ENCODE assay signal across 8 cellular contexts in the genomic region with DNA sequence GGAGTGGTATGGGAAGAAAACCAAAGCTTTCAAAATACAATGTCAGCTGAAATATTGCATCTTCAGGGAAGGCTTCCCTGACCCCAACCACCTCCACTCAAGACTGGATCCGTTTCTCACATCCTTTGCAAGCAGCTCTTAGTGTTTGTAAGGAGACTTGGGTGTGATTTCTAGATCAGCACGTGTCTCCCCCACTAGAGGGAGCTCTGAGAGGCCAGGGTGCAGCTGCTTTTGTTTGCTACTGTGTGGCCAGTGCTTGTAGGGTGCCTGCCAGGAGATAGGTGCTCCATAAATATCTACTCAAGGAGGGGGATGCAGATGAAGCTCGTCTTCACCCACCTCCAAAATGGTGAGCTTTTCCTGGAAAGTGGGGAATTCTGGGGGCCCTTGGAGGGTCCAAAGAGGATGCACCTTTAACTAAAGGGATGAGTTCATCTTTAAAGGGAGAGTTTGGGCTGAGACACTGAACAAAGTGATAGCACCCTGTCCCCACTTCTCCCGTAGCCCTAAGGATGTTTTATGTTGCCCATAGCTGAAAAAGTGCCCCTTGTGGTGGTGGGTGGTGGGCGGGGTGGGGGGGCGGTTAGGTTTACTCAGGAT. TPM values are rescaled to one million over a fixed set of nuclear protein-coding genes. Genes with fewer than 3 reads are reported as not detected.
A peak's percentile ranks its signal among the peaks of the same experiment; 100 is the strongest.
DNase-seq lines count a peak whose midpoint lies in the region; ATAC-seq and TF ChIP-seq lines count a peak whose summit lies in the region.

No MANE protein-coding gene starts in this region.

- H3K4me3 Mint-ChIP-seq in H9, result no peak overlapping the region
- no peak overlapping the region for H3K4me3 Mint-ChIP-seq in brain
- H3K4me3 Mint-ChIP-seq in stimulated activated naive CD8-positive, alpha-beta T cell treated with anti-CD3 and anti-CD28 coated beads, Interleukin-15, amount 100 ng/mL, for 72 hours, result no peak overlapping the region

- H3K79me2 ChIP-seq in H9 (ENCODE audit: insufficient read depth, low read length), result no peaks in the 10 kb centered on the region

- peaks cover 4% of the 10 kb centered on the region for H3K27me3 Mint-ChIP-seq in H9 (ENCODE audit: low read depth)
- H3K27me3 Mint-ChIP-seq in brain, result peaks cover 17% of the 10 kb centered on the region
- H3K27me3 Mint-ChIP-seq in stimulated activated naive CD8-positive, alpha-beta T cell treated with anti-CD3 and anti-CD28 coated beads, Interleukin-15, amount 100 ng/mL, for 72 hours, result no peaks in the 10 kb centered on the region

- H4K20me1 ChIP-seq in H9 (ENCODE audit: control insufficient read depth, insufficient read depth, insufficient read length), result no peaks in the 10 kb centered on the region

- H3K18ac ChIP-seq in H9 (ENCODE audit: insufficient read length, low read depth, low read length), result no peak overlapping the region

- no peak overlapping the region for H4K5ac ChIP-seq in H9 (ENCODE audit: insufficient read length, low read depth, low read length)

- H3K4me1 Mint-ChIP-seq in H9, result peaks cover 14 to 15% of the 10 kb centered on the region in 2 experiments
- H3K4me1 Mint-ChIP-seq in brain, result peaks cover 25% of the 10 kb centered on the region
- H3K4me1 Mint-ChIP-seq in stimulated activated naive CD8-positive, alpha-beta T cell treated with anti-CD3 and anti-CD28 coated beads, Interleukin-15, amount 100 ng/mL, for 72 hours, result no peaks in the 10 kb centered on the region

- no peak overlapping the region for H3K4ac ChIP-seq in H9 (ENCODE audit: low read depth, low read length)

- H3T11ph ChIP-seq in H9 (ENCODE audit: low read length), result no peak overlapping the region

- H2BK12ac ChIP-seq in H9 (ENCODE audit: insufficient read length, low read depth, low read length), result no peak overlapping the region

- no peaks in the 10 kb centered on the region for H3K27me3 ChIP-seq in H9 (ENCODE audit: insufficient read depth, low read length)
- no peaks in the 10 kb centered on the region; the same call in 1 of the 2 replicates for H3K27me3 ChIP-seq in Panc1 (ENCODE audit: control insufficient read depth, insufficient read depth, low read length)
- no peaks in the 10 kb centered on the region for H3K27me3 ChIP-seq in thyroid gland

- peak; percentile 81 for DNase-seq in COLO829 (ENCODE audit: low spot score)
- peak; percentile 76 for DNase-seq in H9
- peak; percentile 25 for DNase-seq in Panc1 (ENCODE audit: low read depth, low spot score)
- peak; percentile 40 for DNase-seq in left kidney (ENCODE audit: low read depth, low spot score)
- peak; percentile 21 to 27 for DNase-seq in stimulated activated naive CD8-positive, alpha-beta T cell treated with anti-CD3 and anti-CD28 coated beads, Interleukin-15, amount 100 ng/mL, for 72 hours
- no peak for DNase-seq in thyroid gland

- no peak overlapping the region for H2BK15ac ChIP-seq in H9 (ENCODE audit: low read depth, low read length)

- H3K36me3 ChIP-seq in Panc1 (ENCODE audit: control insufficient read depth, insufficient read depth, low read length) (no peaks in the 10 kb centered on the region), thyroid gland (no peaks in the 10 kb centered on the region)

- no peak overlapping the region for H2BK20ac ChIP-seq in H9 (ENCODE audit: low read depth, low read length, poor library complexity, severe bottlenecking)

- H3K23ac ChIP-seq in H9 (ENCODE audit: insufficient read length, low read depth, low read length), result no peak overlapping the region

- no peak overlapping the region for H4K91ac ChIP-seq in H9 (ENCODE audit: insufficient read length, low read depth, low read length)

- H3K9me3 Mint-ChIP-seq in H9 (no peaks in the 10 kb centered on the region), brain (no peaks in the 10 kb centered on the region)
- H3K9me3 Mint-ChIP-seq in stimulated activated naive CD8-positive, alpha-beta T cell treated with anti-CD3 and anti-CD28 coated beads, Interleukin-15, amount 100 ng/mL, for 72 hours, result no peaks in the 10 kb centered on the region

- H2BK120ac ChIP-seq in H9 (ENCODE audit: low read depth, low read length, poor library complexity, severe bottlenecking), result no peak overlapping the region

- TF ChIP-seq CTCF in H9 (conservative IDR thresholded peaks at IDR 0.05) (peak; percentile 83), Panc1 (IDR thresholded peaks at IDR 0.05) (peak; percentile 82), brain (conservative IDR thresholded peaks at IDR 0.05) (peak; percentile 24 to 26), thyroid gland (IDR thresholded peaks at IDR 0.05) (peak in 1 of 6 experiments; percentile 31)

- WGBS in H9 (ENCODE audit: extremely low coverage, insufficient read length, low lambda C conversion rate), result no CpG with 5 or more reads among the region's 6 CpGs
- 48 to 55% methylated on average over 4 to 6 of the region's 6 CpGs for WGBS in thyroid gland, 2 donors

- no peak for TF ChIP-seq POLR2A in thyroid gland (IDR thresholded peaks at IDR 0.05)

- H3K14ac ChIP-seq in H9 (ENCODE audit: insufficient read depth, low read length), result no peak overlapping the region

- H3K79me1 ChIP-seq in H9 (ENCODE audit: insufficient read depth, low read depth, low read length, poor library complexity, severe bottlenecking), result no peaks in the 10 kb centered on the region

- no peak overlapping the region for H3K56ac ChIP-seq in H9 (ENCODE audit: insufficient read length, low read depth, low read length)

- H3K36me3 Mint-ChIP-seq in H9 (ENCODE audit: insufficient read depth in 1 of 3, low read depth in 3 of 3) (no peaks in the 10 kb centered on the region), brain (no peaks in the 10 kb centered on the region)

- H2AK5ac ChIP-seq in H9 (ENCODE audit: insufficient read length, low read length), result no peak overlapping the region

- H3K23me2 ChIP-seq in H9 (ENCODE audit: insufficient read length, low read depth, low read length, poor library complexity, severe bottlenecking), result no peaks in the 10 kb centered on the region

- CTCF ChIA-PET in Panc1 (lab: Charles Lee), result interaction anchor here (0.9 to 1.2 kb wide), 3 partner anchors 204 to 221 kb away, joined by 4 to 5 read pairs (median 5); no protein-coding TSS in a partner anchor

- H3K4me3 ChIP-seq in Panc1 (ENCODE audit: low read depth in 2 of 2, low read length in 2 of 2), result no peak overlapping the region
- no peak overlapping the region for H3K4me3 ChIP-seq in thyroid gland (replicated peaks in 1 of 3)

- no peak overlapping the region for H4K8ac ChIP-seq in H9 (replicated peaks; ENCODE audit: insufficient read length, low read depth, low read length)

- peak overlapping the region in 1 of 3 experiments; percentile 20; a peak in 1 of 7 replicates for H3K27ac Mint-ChIP-seq in H9
- H3K27ac Mint-ChIP-seq in brain, result no peak overlapping the region
- no peak overlapping the region for H3K27ac Mint-ChIP-seq in stimulated activated naive CD8-positive, alpha-beta T cell treated with anti-CD3 and anti-CD28 coated beads, Interleukin-15, amount 100 ng/mL, for 72 hours

- H3K9me3 ChIP-seq in H9 (ENCODE audit: control insufficient read depth, low read depth, low read length) (no peaks in the 10 kb centered on the region), Panc1 (ENCODE audit: control insufficient read depth, insufficient read depth, low read depth, low read length) (no peaks in the 10 kb centered on the region), thyroid gland (no peaks in the 10 kb centered on the region)

- no peak overlapping the region for H2BK5ac ChIP-seq in H9 (ENCODE audit: insufficient read length, low read length)

- in situ Hi-C loops in Panc1 (cut with HindIII; ENCODE audit: low pct_unique_long_range_greater_than_20kb, low sequenced_read_pairs), result no loop called here

- POLR2A ChIA-PET in Panc1 (lab: Charles Lee), result no interaction called here

- H3K4me2 ChIP-seq in H9 (ENCODE audit: insufficient read depth, insufficient read length, low read length), result no peak overlapping the region

- intact Hi-C loops in Panc1 (cut with micrococcal nuclease; ENCODE audit: unreplicated experiment), result loop anchor here (5.0 kb wide), 1 partner anchor 206 kb away; no protein-coding TSS in a partner anchor
- intact Hi-C loops in thyroid gland (cut with DNase I), result no loop called here

- H3K4me1 ChIP-seq in H9 (ENCODE audit: insufficient read depth, low read length) (no peaks in the 10 kb centered on the region; the same call in 1 of the 2 replicates), Panc1 (ENCODE audit: control insufficient read depth, insufficient read depth, low read length) (no peaks in the 10 kb centered on the region), thyroid gland (no peaks in the 10 kb centered on the region)

- no peak overlapping the region for H3K9ac ChIP-seq in H9 (ENCODE audit: extremely low read depth, insufficient read length, low read length)

- ATAC-seq in Panc1, result peak; percentile 64; the same call in 1 of the 2 replicates
- ATAC-seq in stimulated activated naive CD8-positive, alpha-beta T cell treated with anti-CD3 and anti-CD28 coated beads, Interleukin-15, amount 100 ng/mL, for 72 hours, result no peak
- ATAC-seq in HG02642 (IDR thresholded peaks at IDR 0.05; ENCODE audit: poor library complexity, unreplicated experiment), result no peak

- BruUV-seq in Panc1 (replicated peaks; lab: Mats Ljungman, UMichigan), result no TSS peak

- no peak overlapping the region for H2AFZ ChIP-seq in H9 (ENCODE audit: low read length)

- H3K27ac ChIP-seq in H9 (ENCODE audit: insufficient read length, low read depth, low read length), result no peak overlapping the region
- no peak overlapping the region for H3K27ac ChIP-seq in Panc1 (ENCODE audit: low read length)
- H3K27ac ChIP-seq in thyroid gland, result no peak overlapping the region

RNA-seq across cellular contexts. Expression of a gene that starts 52.6 kb away (rescaled TPM):
- total RNA-seq in H9 (2021), result 0.85 and 1.0 TPM in 2 replicates
- total RNA-seq in Panc1 (2021; ENCODE audit: unreplicated experiment), result 0.28 TPM
- not detected for polyA plus RNA-seq in Panc1 (2012; ENCODE audit: insufficient read length)
- polyA plus RNA-seq in brain (ENCODE audit: insufficient read depth, low read depth, low replicate concordance), result 2.7 TPM
- 10 to 100 TPM; 34.4 to 46.1 (median 43.5) TPM for total RNA-seq in thyroid gland

Comparison
In these comparisons a context has a peak if more than half of its experiments do, and no peak if none do; other contexts are left out.
1. DNase-seq: peak in COLO829 (single experiment), H9 (single experiment), Panc1 (single experiment), left kidney (single experiment) and stimulated activated naive CD8-positive, alpha-beta T cell treated with anti-CD3 and anti-CD28 coated beads, Interleukin-15, amount 100 ng/mL, for 72 hours (2 of 2); none in thyroid gland (0 of 2).
2. RNA of a gene that starts 52.6 kb away (total RNA-seq): 34.4 to 46.1 TPM in thyroid gland; 0.85 to 1.0 TPM in H9 and 0.28 TPM in Panc1 (single experiment); every median in the first group is over 10 times any median in the second.